In the genomic region with DNA sequence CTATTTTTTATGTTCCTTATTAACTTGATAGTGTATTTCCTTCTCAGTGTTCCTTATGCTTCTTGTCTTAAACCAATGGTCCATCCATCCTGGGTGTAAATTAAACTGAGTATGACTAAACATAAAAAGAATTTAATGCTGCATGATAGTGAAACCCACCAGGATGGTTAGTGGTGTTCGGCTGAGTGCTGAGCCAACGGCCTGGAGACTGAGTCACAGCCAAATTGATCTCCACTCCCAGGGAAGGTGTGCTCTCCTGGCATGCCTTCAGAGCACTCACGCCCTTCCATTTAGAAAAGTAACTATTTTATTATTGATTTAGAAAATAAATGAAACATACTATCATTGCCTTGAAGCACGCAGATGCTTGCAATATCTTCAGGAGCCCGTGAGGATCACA, we compare ENCODE assay signal across 19 cellular contexts. TPM values are rescaled to one million over a fixed set of nuclear protein-coding genes. Genes with fewer than 3 reads are reported as not detected.
DNase-seq lines count a peak whose midpoint lies in the region; ATAC-seq and TF ChIP-seq lines count a peak whose summit lies in the region.
"Had no signal": no experiment of that assay in that cellular context is flagged by ENCODE, and none has a peak within 500 bp of the region (broad histone marks: within the 10 kb centered on the region; RNA-seq: fewer than 3 reads in every experiment).

No MANE protein-coding gene starts in this region.

- H3K9ac ChIP-seq in GM23248: no peak overlapping the region

- H3K4me1 Mint-ChIP-seq in osteocyte (ENCODE audit: unreplicated experiment): peaks cover 15% of the 10 kb centered on the region

- TF ChIP-seq CTCF in foreskin keratinocyte (conservative IDR thresholded peaks at IDR 0.05) (no peak), vagina (IDR thresholded peaks at IDR 0.05) (no peak), osteocyte (IDR thresholded peaks at IDR 0.05) (no peak)

- peak; percentile 42 for ATAC-seq in foreskin keratinocyte
- ATAC-seq: HCT116, Panc1, Right ventricle myocardium inferior had no signal

- H3K9me2 ChIP-seq in GM23248 (ENCODE audit: insufficient read depth): no peaks in the 10 kb centered on the region

- 80 to 83% methylated on average over 5 of the region's 5 CpGs for WGBS in GM23248 (ENCODE audit: low coverage in 1 of 2, low lambda C conversion rate in 2 of 2, missing lambda C conversion rate in 2 of 2), 2 experiments

- H3F3A ChIP-seq in GM23248 (ENCODE audit: insufficient read depth): peaks cover 17% of the 10 kb centered on the region; the same call in 1 of the 2 replicates

- intact Hi-C loops in vagina (cut with DNase I): loop anchor here (5.0 kb wide), 1 partner anchor 131 kb away; no protein-coding TSS in a partner anchor

- H3K27me3 Mint-ChIP-seq in osteocyte (ENCODE audit: unreplicated experiment): peaks cover 16% of the 10 kb centered on the region

- H2AFZ ChIP-seq in GM23248: no peak overlapping the region

- H3K4me1 ChIP-seq in foreskin keratinocyte (no peaks in the 10 kb centered on the region), vagina (peaks cover 14% of the 10 kb centered on the region), GM23248 (ENCODE audit: insufficient read depth) (peaks cover 19% of the 10 kb centered on the region)

- peaks cover 12% of the 10 kb centered on the region for H3K27me3 ChIP-seq in foreskin keratinocyte
- no peaks in the 10 kb centered on the region for H3K27me3 ChIP-seq in vagina
- no peaks in the 10 kb centered on the region for H3K27me3 ChIP-seq in GM23248 (replicated peaks; ENCODE audit: insufficient read depth)

- DNase-seq in EL: peak; percentile 39
- peak; percentile 33 for DNase-seq in M059J (ENCODE audit: low read depth)
- DNase-seq in foreskin keratinocyte: no peak
- DNase-seq in vagina (ENCODE audit: extremely low spot score in 2 of 2): no peak
- DNase-seq in MV-4-11 (lab: John Stamatoyannopoulos, UW): no peak
- no peak for DNase-seq in GM23248
- no peak for DNase-seq in osteocyte (ENCODE audit: extremely low spot score, unreplicated experiment)
- DNase-seq: AML-193, DMS79 treated with DMSO at 0.1 percent for 48 hours, GF-D8, GOT3, NCI-H1436 treated with DMSO at 0.1 percent for 48 hours, NCI-H2029 had no signal

- H3K9me3 Mint-ChIP-seq in osteocyte (ENCODE audit: unreplicated experiment): no peaks in the 10 kb centered on the region

- H3K4me3 ChIP-seq in vagina (no peak overlapping the region), GM23248 (no peak overlapping the region)
- H3K4me3 ChIP-seq: K562, SK-N-MC had no signal

- no peaks in the 10 kb centered on the region for H3K36me3 Mint-ChIP-seq in osteocyte (ENCODE audit: unreplicated experiment)

- TF ChIP-seq POLR2A in vagina (IDR thresholded peaks at IDR 0.05): no peak

- in situ Hi-C loops in GM23248 (cut with MboI): no loop called here

- H3K36me3 ChIP-seq in vagina (no peaks in the 10 kb centered on the region), GM23248 (ENCODE audit: low read depth) (no peaks in the 10 kb centered on the region)

- H3K9me3 ChIP-seq in vagina (no peaks in the 10 kb centered on the region), GM23248 (ENCODE audit: low read depth) (no peaks in the 10 kb centered on the region)

- H3K4me2 ChIP-seq in GM23248 (ENCODE audit: unreplicated experiment): no peak overlapping the region

- H3K27ac ChIP-seq in foreskin keratinocyte (no peak overlapping the region), vagina (peak overlapping the region; percentile 62), GM23248 (no peak overlapping the region)
- H3K27ac ChIP-seq: C4-2B, SK-N-MC had no signal

- no peak overlapping the region for H3K4me3 Mint-ChIP-seq in osteocyte (ENCODE audit: unreplicated experiment)

- H4K20me1 ChIP-seq in GM23248 (ENCODE audit: insufficient read depth): no peaks in the 10 kb centered on the region

- no peaks in the 10 kb centered on the region for H3K79me2 ChIP-seq in GM23248 (ENCODE audit: insufficient read depth)

- H3K27ac Mint-ChIP-seq in osteocyte (ENCODE audit: unreplicated experiment): no peak overlapping the region

RNA-seq across cellular contexts. Expression of gene LOXL4, which starts 39.9 kb away (rescaled TPM):
- 1.2 and 1.6 TPM in 2 replicates for total RNA-seq in M059J (2014; rRNA removed; shearing (Covaris generic))
- 0.03 and 0.04 TPM in 2 replicates for total RNA-seq in foreskin keratinocyte
- polyA plus RNA-seq in foreskin keratinocyte: 0.03 and 0.06 TPM in 2 replicates
- total RNA-seq in vagina: 5.2 TPM
- total RNA-seq in GM23248 (2014; rRNA removed; shearing (Covaris generic)): 496 and 507 TPM in 2 replicates
- 319 and 320 TPM in 2 replicates for polyA plus RNA-seq in GM23248 (2016; fragmentation: Nextera tagmentation; extraction: Ambion mirVana)
- total RNA-seq in osteocyte: 2.1 and 2.9 TPM in 2 replicates

Comparison
In these comparisons a context has a peak if more than half of its experiments do, and no peak if none do; other contexts are left out.
1. DNase-seq: peak in EL (single experiment) and M059J (single experiment); none in foreskin keratinocyte (0 of 2), vagina (0 of 2), MV-4-11 (single experiment), GM23248 (single experiment) and osteocyte (single experiment).
2. RNA of gene LOXL4, which starts 39.9 kb away (total RNA-seq): 496 to 507 TPM in GM23248; 5.2 TPM in vagina (single experiment), 2.1 to 2.9 TPM in osteocyte, 1.2 to 1.6 TPM in M059J and 0.03 to 0.04 TPM in foreskin keratinocyte; every median in the first group is over 10 times any median in the second.